ENCODE assay signal across 8 cellular contexts in the genomic region with DNA sequence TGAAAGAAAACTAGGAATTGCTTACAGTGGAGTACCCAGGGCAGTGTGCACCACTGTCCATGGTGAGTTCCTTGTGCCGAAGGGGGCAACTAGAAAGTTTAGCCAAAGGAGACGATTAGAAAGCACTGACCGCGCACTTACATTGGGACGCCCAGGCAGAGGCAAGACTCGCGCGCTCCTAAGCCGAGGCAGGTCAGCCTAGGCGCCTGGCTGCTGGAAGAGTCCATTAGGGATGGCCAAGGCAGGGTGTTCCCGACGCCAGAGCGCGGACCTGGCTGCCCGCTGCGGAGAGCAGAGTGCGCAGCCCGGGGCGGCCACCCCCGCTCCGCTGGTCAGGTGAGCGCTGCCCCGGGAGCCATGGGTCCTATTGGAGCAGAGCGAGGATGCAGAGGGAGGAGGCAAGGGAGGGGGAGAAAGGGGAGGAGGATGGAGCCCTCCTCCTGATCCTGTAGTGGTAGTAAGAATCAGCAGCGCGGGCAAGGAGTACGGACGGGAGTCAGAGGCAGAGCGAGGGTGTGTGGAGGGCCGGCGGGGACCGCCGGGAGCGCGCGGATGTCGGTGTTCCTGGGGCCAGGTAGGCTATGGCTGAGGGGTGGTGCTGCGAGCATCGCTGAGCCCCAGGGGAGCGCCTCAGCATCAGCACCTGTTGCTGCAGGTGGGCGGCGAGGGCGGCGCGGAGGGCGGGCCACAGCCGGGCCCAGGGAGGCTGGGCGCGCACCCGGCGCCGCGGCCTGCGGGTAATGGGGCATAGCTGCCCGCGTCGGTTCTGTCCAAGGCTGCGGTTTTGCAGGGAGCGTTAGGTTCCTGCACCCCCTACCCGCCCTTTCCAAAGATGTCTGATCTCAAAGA. TPM values are rescaled to one million over a fixed set of nuclear protein-coding genes. Genes with fewer than 3 reads are reported as not detected.
DNase-seq lines count a peak whose midpoint lies in the region; ATAC-seq and TF ChIP-seq lines count a peak whose summit lies in the region.

A gene with protein sequence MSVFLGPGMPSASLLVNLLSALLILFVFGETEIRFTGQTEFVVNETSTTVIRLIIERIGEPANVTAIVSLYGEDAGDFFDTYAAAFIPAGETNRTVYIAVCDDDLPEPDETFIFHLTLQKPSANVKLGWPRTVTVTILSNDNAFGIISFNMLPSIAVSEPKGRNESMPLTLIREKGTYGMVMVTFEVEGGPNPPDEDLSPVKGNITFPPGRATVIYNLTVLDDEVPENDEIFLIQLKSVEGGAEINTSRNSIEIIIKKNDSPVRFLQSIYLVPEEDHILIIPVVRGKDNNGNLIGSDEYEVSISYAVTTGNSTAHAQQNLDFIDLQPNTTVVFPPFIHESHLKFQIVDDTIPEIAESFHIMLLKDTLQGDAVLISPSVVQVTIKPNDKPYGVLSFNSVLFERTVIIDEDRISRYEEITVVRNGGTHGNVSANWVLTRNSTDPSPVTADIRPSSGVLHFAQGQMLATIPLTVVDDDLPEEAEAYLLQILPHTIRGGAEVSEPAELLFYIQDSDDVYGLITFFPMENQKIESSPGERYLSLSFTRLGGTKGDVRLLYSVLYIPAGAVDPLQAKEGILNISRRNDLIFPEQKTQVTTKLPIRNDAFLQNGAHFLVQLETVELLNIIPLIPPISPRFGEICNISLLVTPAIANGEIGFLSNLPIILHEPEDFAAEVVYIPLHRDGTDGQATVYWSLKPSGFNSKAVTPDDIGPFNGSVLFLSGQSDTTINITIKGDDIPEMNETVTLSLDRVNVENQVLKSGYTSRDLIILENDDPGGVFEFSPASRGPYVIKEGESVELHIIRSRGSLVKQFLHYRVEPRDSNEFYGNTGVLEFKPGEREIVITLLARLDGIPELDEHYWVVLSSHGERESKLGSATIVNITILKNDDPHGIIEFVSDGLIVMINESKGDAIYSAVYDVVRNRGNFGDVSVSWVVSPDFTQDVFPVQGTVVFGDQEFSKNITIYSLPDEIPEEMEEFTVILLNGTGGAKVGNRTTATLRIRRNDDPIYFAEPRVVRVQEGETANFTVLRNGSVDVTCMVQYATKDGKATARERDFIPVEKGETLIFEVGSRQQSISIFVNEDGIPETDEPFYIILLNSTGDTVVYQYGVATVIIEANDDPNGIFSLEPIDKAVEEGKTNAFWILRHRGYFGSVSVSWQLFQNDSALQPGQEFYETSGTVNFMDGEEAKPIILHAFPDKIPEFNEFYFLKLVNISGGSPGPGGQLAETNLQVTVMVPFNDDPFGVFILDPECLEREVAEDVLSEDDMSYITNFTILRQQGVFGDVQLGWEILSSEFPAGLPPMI (N-terminal part only) (plus strand): TSS at position 454 of the 849 bp plus-strand sequence. CDS start 99 bp downstream, at position 553.

- no peak within 1 kb of the TSS for H4K91ac ChIP-seq in H9 (ENCODE audit: insufficient read length, low read depth, low read length)

- peaks cover 81% of the 10 kb centered on the region in 2 experiments for H3K4me1 Mint-ChIP-seq in H9
- H3K4me1 Mint-ChIP-seq in brain: peaks cover 73% of the 10 kb centered on the region

- H4K8ac ChIP-seq in H9 (replicated peaks; ENCODE audit: insufficient read length, low read depth, low read length): no peak within 1 kb of the TSS

- H3K79me2 ChIP-seq in H9 (ENCODE audit: insufficient read depth, low read length): peaks cover 11% of the 10 kb centered on the region; the same call in 1 of the 2 replicates

- H2AFZ ChIP-seq in H9 (ENCODE audit: low read length): no peak within 1 kb of the TSS

- no peak within 1 kb of the TSS for H4K5ac ChIP-seq in H9 (ENCODE audit: insufficient read length, low read depth, low read length)

- H3K23me2 ChIP-seq in H9 (ENCODE audit: insufficient read length, low read depth, low read length, poor library complexity, severe bottlenecking): peaks cover 4% of the 10 kb centered on the region

- H3K18ac ChIP-seq in H9 (ENCODE audit: insufficient read length, low read depth, low read length): no peak within 1 kb of the TSS

- H3K23ac ChIP-seq in H9 (ENCODE audit: insufficient read length, low read depth, low read length): no peak within 1 kb of the TSS

- H3K4me3 ChIP-seq in iPS-11a (ENCODE audit: low read depth, low read length): peak within 1 kb of the TSS; percentile 85

- H3K27me3 ChIP-seq in H9 (ENCODE audit: insufficient read depth, low read length): no peaks in the 10 kb centered on the region

- no peak within 1 kb of the TSS for H3K4ac ChIP-seq in H9 (ENCODE audit: low read depth, low read length)

- H3K27me3 Mint-ChIP-seq in H9 (ENCODE audit: low read depth): no peaks in the 10 kb centered on the region
- peaks cover 18% of the 10 kb centered on the region for H3K27me3 Mint-ChIP-seq in brain

- H3K9me3 ChIP-seq in H9 (ENCODE audit: control insufficient read depth, low read depth, low read length): no peaks in the 10 kb centered on the region

- no peak within 1 kb of the TSS for H2AK5ac ChIP-seq in H9 (ENCODE audit: insufficient read length, low read length)

- peaks cover 13% of the 10 kb centered on the region for H3K4me1 ChIP-seq in H9 (ENCODE audit: insufficient read depth, low read length)

- H3T11ph ChIP-seq in H9 (ENCODE audit: low read length): no peak within 1 kb of the TSS

- no peak within 1 kb of the TSS for H2BK5ac ChIP-seq in H9 (ENCODE audit: insufficient read length, low read length)

- intact Hi-C loops in sciatic nerve (cut with DNase I): no loop called here

- H2BK12ac ChIP-seq in H9 (ENCODE audit: insufficient read length, low read depth, low read length): no peak within 1 kb of the TSS

- no peak within 1 kb of the TSS for H2BK120ac ChIP-seq in H9 (ENCODE audit: low read depth, low read length, poor library complexity, severe bottlenecking)

- TF ChIP-seq CTCF in H9 (conservative IDR thresholded peaks at IDR 0.05): no peak
- no peak for TF ChIP-seq CTCF in brain (conservative IDR thresholded peaks at IDR 0.05)

- peak within 1 kb of the TSS; percentile 88 for H3K9ac ChIP-seq in H9 (ENCODE audit: extremely low read depth, insufficient read length, low read length)

- DNase-seq in D341Med (ENCODE audit: low spot score): peak; percentile 88
- peak; percentile 99 for DNase-seq in H9
- DNase-seq in NCI-H510A treated with DMSO at 0.1 percent for 48 hours (lab: John Stamatoyannopoulos, UW): peak; percentile 87
- DNase-seq in sciatic nerve (ENCODE audit: low spot score): peak; percentile 58
- DNase-seq in KG1 (lab: John Stamatoyannopoulos, UW): no peak

- H3K56ac ChIP-seq in H9 (ENCODE audit: insufficient read length, low read depth, low read length): no peak within 1 kb of the TSS

- H3K79me1 ChIP-seq in H9 (ENCODE audit: insufficient read depth, low read depth, low read length, poor library complexity, severe bottlenecking): no peaks in the 10 kb centered on the region

- WGBS in H9 (ENCODE audit: extremely low coverage, insufficient read length, low lambda C conversion rate): no CpG with 5 or more reads among the region's 60 CpGs

- H2BK20ac ChIP-seq in H9 (ENCODE audit: low read depth, low read length, poor library complexity, severe bottlenecking): no peak within 1 kb of the TSS

- ATAC-seq in sciatic nerve (peak; percentile 92), HG02973 (IDR thresholded peaks at IDR 0.05; ENCODE audit: unreplicated experiment) (no peak)

- peak within 1 kb of the TSS; percentile 85 for H3K4me2 ChIP-seq in H9 (ENCODE audit: insufficient read depth, insufficient read length, low read length)

- H3K14ac ChIP-seq in H9 (ENCODE audit: insufficient read depth, low read length): peak within 1 kb of the TSS; percentile 71; the same call in 1 of the 2 replicates

- H3K27ac ChIP-seq in H9 (ENCODE audit: insufficient read length, low read depth, low read length): no peak within 1 kb of the TSS

- H2BK15ac ChIP-seq in H9 (ENCODE audit: low read depth, low read length): no peak within 1 kb of the TSS

- H4K20me1 ChIP-seq in H9 (ENCODE audit: control insufficient read depth, insufficient read depth, insufficient read length): no peaks in the 10 kb centered on the region

- H3K4me3 Mint-ChIP-seq in H9 (peak within 1 kb of the TSS; percentile 87 to 93), brain (peak within 1 kb of the TSS; percentile 88 to 99 (median 93))

- H3K9me3 Mint-ChIP-seq in H9 (peaks cover 0 to 3% of the 10 kb centered on the region in 2 experiments; a peak in 1 of 5 replicates), brain (no peaks in the 10 kb centered on the region)

- peak within 1 kb of the TSS; percentile 95 to 97 (median 97) for H3K27ac Mint-ChIP-seq in H9
- H3K27ac Mint-ChIP-seq in brain: peak within 1 kb of the TSS; percentile 79 to 95 (median 94)

- no peaks in the 10 kb centered on the region for H3K36me3 Mint-ChIP-seq in H9 (ENCODE audit: insufficient read depth in 1 of 3, low read depth in 3 of 3)
- no peaks in the 10 kb centered on the region for H3K36me3 Mint-ChIP-seq in brain

RNA-seq across cellular contexts. Expression of the gene that starts here (rescaled TPM):
- 55.4 and 64.8 TPM in 2 replicates for total RNA-seq in H9 (2021)
- 7.8 TPM for polyA plus RNA-seq in brain (ENCODE audit: insufficient read depth, low read depth, low replicate concordance)
- total RNA-seq in sciatic nerve: 1.7 TPM

Comparison
In these comparisons a context has a peak if more than half of its experiments do, and no peak if none do; other contexts are left out.
1. RNA of the gene that starts here (total RNA-seq): 55.4 to 64.8 TPM in H9; 1.7 TPM in sciatic nerve (single experiment); every median in the first group is over 10 times any median in the second.